ENCODE assay signal across 1 cellular context in the genomic region with DNA sequence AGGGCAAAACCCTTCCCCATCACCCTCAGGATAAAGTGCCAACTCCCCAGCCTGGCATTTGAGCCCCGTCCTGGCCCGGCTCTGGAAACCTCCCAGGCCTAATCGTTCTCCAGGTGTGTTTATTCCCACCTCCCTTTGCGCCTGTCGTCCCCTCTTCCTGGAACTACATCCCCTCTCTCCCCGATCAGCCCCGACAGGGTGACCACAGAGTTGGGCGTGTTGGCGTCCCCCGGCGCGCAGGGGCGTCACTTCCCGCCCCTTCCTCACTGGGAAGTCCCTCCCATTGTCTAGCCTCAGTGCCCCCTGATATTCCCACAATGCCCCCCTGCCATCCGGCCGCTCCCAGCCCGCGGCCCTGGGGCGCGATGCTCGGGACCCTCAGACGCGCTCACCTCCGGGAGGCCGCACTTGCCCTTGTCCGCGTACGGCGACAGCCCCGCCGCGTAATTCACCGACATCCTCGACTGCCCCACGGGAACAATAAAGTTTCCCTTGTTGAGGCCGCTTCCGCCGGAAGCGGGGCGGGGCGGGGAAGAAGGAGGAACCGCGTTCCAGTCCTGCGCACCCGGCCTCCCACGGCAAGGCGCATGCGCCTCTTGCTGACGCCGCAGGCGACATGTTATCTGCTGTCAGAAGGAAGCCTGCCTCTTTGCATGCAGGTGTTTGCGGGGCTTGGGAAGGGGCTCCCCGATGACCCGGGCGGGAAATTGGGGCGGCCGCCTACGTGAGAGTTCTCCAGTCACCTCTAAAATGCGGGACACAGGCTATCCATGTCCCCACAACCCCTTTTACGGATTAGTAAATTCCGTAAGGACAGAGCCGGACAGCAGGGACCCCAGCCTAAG.
TF ChIP-seq lines count a peak whose summit lies in the region.

A gene (plus strand): TSS at position 608 of the 845 bp plus-strand sequence. CDS start 3,737 bp downstream, outside the sequence.
A gene (minus strand): TSS at position 482 of the 845 bp plus-strand sequence. CDS start 24 bp downstream, at position 458.

TF ChIP-seq in Ishikawa, 13 proteins besides CTCF, POLR2A, EP300 and RAD21 (continued from another document):
- TF ChIP-seq, protein P1, sequence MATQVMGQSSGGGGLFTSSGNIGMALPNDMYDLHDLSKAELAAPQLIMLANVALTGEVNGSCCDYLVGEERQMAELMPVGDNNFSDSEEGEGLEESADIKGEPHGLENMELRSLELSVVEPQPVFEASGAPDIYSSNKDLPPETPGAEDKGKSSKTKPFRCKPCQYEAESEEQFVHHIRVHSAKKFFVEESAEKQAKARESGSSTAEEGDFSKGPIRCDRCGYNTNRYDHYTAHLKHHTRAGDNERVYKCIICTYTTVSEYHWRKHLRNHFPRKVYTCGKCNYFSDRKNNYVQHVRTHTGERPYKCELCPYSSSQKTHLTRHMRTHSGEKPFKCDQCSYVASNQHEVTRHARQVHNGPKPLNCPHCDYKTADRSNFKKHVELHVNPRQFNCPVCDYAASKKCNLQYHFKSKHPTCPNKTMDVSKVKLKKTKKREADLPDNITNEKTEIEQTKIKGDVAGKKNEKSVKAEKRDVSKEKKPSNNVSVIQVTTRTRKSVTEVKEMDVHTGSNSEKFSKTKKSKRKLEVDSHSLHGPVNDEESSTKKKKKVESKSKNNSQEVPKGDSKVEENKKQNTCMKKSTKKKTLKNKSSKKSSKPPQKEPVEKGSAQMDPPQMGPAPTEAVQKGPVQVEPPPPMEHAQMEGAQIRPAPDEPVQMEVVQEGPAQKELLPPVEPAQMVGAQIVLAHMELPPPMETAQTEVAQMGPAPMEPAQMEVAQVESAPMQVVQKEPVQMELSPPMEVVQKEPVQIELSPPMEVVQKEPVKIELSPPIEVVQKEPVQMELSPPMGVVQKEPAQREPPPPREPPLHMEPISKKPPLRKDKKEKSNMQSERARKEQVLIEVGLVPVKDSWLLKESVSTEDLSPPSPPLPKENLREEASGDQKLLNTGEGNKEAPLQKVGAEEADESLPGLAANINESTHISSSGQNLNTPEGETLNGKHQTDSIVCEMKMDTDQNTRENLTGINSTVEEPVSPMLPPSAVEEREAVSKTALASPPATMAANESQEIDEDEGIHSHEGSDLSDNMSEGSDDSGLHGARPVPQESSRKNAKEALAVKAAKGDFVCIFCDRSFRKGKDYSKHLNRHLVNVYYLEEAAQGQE (IDR thresholded peaks at IDR 0.05; ENCODE audit: low read depth): no peak
- TF ChIP-seq, protein P2, sequence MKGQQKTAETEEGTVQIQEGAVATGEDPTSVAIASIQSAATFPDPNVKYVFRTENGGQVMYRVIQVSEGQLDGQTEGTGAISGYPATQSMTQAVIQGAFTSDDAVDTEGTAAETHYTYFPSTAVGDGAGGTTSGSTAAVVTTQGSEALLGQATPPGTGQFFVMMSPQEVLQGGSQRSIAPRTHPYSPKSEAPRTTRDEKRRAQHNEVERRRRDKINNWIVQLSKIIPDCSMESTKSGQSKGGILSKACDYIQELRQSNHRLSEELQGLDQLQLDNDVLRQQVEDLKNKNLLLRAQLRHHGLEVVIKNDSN (IDR thresholded peaks at IDR 0.05): 0 out of 2 replicates have a peak, but pooled peaks have one; percentile 26
